Comparison of ENCODE assay signal across 10 cellular contexts in the genomic region with DNA sequence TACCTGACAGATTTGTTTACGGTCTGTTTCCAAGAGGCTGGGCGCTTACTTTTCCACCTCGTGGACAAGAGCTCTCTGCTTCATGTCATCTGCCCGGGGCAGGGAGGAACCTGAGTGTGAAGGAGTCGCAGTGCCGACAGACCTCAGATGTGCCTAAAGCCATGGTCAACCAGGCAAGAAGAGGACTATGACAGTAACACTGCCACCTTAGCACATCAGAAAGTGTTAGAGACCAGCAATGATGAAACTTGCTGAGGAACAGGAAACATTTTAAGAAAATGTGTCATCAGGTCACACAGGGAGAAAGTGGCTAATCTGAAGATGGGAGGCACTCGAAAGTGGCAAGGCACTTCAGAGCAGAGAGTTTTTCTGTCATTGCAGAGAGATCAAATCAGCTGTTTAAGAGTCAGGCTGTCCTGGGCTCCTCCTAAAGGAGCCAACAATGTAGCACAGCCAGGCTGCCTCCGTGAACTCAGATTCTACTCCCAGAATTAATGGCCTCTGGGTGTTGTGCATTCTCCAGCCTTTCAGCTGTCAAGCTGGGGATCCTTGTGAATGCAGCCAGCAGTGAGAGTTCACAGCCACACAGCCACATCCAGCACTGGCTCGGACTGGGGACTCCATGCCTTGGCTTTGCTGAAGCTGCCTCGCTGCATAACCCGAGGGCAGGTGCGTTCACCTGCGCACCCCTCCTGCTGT.
DNase-seq lines count a peak whose midpoint lies in the region; ATAC-seq and TF ChIP-seq lines count a peak whose summit lies in the region.
"Had no signal": no experiment of that assay in that cellular context is flagged by ENCODE, and none has a peak within 500 bp of the region (broad histone marks: within the 10 kb centered on the region; RNA-seq: fewer than 3 reads in every experiment).

No MANE protein-coding gene starts in this region.

- intact Hi-C loops in dendritic cell treated with granulocyte-macrophage colony-stimulating factor and Interleukin-4, amounts not matched to agents 40 ng/mL and 50 ng/mL, for 4 days (cut with micrococcal nuclease), result no loop called here
- intact Hi-C loops in thyroid gland (cut with DNase I) (no loop called here), uterus (cut with DNase I; ENCODE audit: low total_unique reads) (no loop called here)

- no peak overlapping the region for H3K4me3 ChIP-seq in thyroid gland (replicated peaks in 1 of 3)
- H3K4me3 ChIP-seq in uterus, result no peak overlapping the region

- 47 to 48% methylated on average over 12 to 13 of the region's 13 CpGs for WGBS in thyroid gland, 2 donors

- TF ChIP-seq POLR2A in thyroid gland (IDR thresholded peaks at IDR 0.05), result peak in 1 of 2 donors; percentile 19
- no peak for TF ChIP-seq POLR2A in uterus (IDR thresholded peaks at IDR 0.05)

- DNase-seq in activated T-cell treated with anti-CD3 and anti-CD28 coated beads, Interleukin-2, amount 50 U/mL, for 4 hours, result no peak
- DNase-seq in activated T-cell treated with anti-CD3 and anti-CD28 coated beads for 4 hours (no peak), NCI-H146 (lab: John Stamatoyannopoulos, UW) (peak; percentile 79), thyroid gland (peak; percentile 70 to 75), substantia nigra (lab: John Stamatoyannopoulos, UW) (no peak), uterus (no peak), D341Med (ENCODE audit: low spot score) (no peak)
- DNase-seq: Calu3, Karpas-422 had no signal

- H3K27ac ChIP-seq in thyroid gland, result peak overlapping the region; percentile 46 to 90 (median 87)
- no peak overlapping the region for H3K27ac ChIP-seq in substantia nigra (ENCODE audit: low read depth, low read length, poor library complexity, severe bottlenecking)
- no peak overlapping the region for H3K27ac ChIP-seq in uterus

- H3K27me3 ChIP-seq in thyroid gland (no peaks in the 10 kb centered on the region), uterus (no peaks in the 10 kb centered on the region)

- no peaks in the 10 kb centered on the region for H3K9me3 Mint-ChIP-seq in activated T-cell treated with anti-CD3 and anti-CD28 coated beads, Interleukin-2, amount 50 U/mL, for 4 hours
- no peaks in the 10 kb centered on the region for H3K9me3 Mint-ChIP-seq in dendritic cell treated with granulocyte-macrophage colony-stimulating factor and Interleukin-4, amounts not matched to agents 40 ng/mL and 50 ng/mL, for 4 days

- ATAC-seq in activated T-cell treated with anti-CD3 and anti-CD28 coated beads, Interleukin-2, amount 50 U/mL, for 4 hours, result peak; percentile 47 to 65

- peaks cover 40% of the 10 kb centered on the region for H3K36me3 Mint-ChIP-seq in activated T-cell treated with anti-CD3 and anti-CD28 coated beads, Interleukin-2, amount 50 U/mL, for 4 hours (ENCODE audit: insufficient read depth)
- peaks cover 95% of the 10 kb centered on the region for H3K36me3 Mint-ChIP-seq in dendritic cell treated with granulocyte-macrophage colony-stimulating factor and Interleukin-4, amounts not matched to agents 40 ng/mL and 50 ng/mL, for 4 days (ENCODE audit: low read depth)

- H3K4me1 Mint-ChIP-seq in activated T-cell treated with anti-CD3 and anti-CD28 coated beads, Interleukin-2, amount 50 U/mL, for 4 hours (ENCODE audit: low read depth), result peaks cover 40% of the 10 kb centered on the region
- H3K4me1 Mint-ChIP-seq in dendritic cell treated with granulocyte-macrophage colony-stimulating factor and Interleukin-4, amounts not matched to agents 40 ng/mL and 50 ng/mL, for 4 days (ENCODE audit: low read depth), result peaks cover 75% of the 10 kb centered on the region

- TF ChIP-seq CTCF in thyroid gland (IDR thresholded peaks at IDR 0.05), result no peak
- TF ChIP-seq CTCF in uterus (IDR thresholded peaks at IDR 0.05), result no peak

- no peaks in the 10 kb centered on the region for H3K27me3 Mint-ChIP-seq in activated T-cell treated with anti-CD3 and anti-CD28 coated beads, Interleukin-2, amount 50 U/mL, for 4 hours (ENCODE audit: low read depth)
- H3K27me3 Mint-ChIP-seq in dendritic cell treated with granulocyte-macrophage colony-stimulating factor and Interleukin-4, amounts not matched to agents 40 ng/mL and 50 ng/mL, for 4 days, result no peaks in the 10 kb centered on the region

- H3K9me3 ChIP-seq in thyroid gland (no peaks in the 10 kb centered on the region), uterus (no peaks in the 10 kb centered on the region)

- H3K27ac Mint-ChIP-seq in dendritic cell treated with granulocyte-macrophage colony-stimulating factor and Interleukin-4, amounts not matched to agents 40 ng/mL and 50 ng/mL, for 4 days, result peak overlapping the region; percentile 68

- H3K36me3 ChIP-seq in thyroid gland (no peaks in the 10 kb centered on the region), uterus (no peaks in the 10 kb centered on the region)

- H3K4me3 Mint-ChIP-seq in activated T-cell treated with anti-CD3 and anti-CD28 coated beads, Interleukin-2, amount 50 U/mL, for 4 hours, result no peak overlapping the region
- H3K4me3 Mint-ChIP-seq in dendritic cell treated with granulocyte-macrophage colony-stimulating factor and Interleukin-4, amounts not matched to agents 40 ng/mL and 50 ng/mL, for 4 days, result no peak overlapping the region

- H3K4me1 ChIP-seq in thyroid gland (peaks cover 41 to 74% of the 10 kb centered on the region in 2 donors), uterus (no peaks in the 10 kb centered on the region)

Comparison
In these comparisons a context has a peak if more than half of its experiments do, and no peak if none do; other contexts are left out.
1. DNase-seq: peak in NCI-H146 (single experiment) and thyroid gland (2 of 2); none in activated T-cell treated with anti-CD3 and anti-CD28 coated beads, Interleukin-2, amount 50 U/mL, for 4 hours (single experiment), activated T-cell treated with anti-CD3 and anti-CD28 coated beads for 4 hours (single experiment), substantia nigra (0 of 49), uterus (0 of 2) and D341Med (single experiment).
2. H3K27ac ChIP-seq: peak in thyroid gland (3 of 3); none in substantia nigra (single experiment) and uterus (0 of 2).